Comparison of ENCODE assay signal across 22 cellular contexts in the genomic region with DNA sequence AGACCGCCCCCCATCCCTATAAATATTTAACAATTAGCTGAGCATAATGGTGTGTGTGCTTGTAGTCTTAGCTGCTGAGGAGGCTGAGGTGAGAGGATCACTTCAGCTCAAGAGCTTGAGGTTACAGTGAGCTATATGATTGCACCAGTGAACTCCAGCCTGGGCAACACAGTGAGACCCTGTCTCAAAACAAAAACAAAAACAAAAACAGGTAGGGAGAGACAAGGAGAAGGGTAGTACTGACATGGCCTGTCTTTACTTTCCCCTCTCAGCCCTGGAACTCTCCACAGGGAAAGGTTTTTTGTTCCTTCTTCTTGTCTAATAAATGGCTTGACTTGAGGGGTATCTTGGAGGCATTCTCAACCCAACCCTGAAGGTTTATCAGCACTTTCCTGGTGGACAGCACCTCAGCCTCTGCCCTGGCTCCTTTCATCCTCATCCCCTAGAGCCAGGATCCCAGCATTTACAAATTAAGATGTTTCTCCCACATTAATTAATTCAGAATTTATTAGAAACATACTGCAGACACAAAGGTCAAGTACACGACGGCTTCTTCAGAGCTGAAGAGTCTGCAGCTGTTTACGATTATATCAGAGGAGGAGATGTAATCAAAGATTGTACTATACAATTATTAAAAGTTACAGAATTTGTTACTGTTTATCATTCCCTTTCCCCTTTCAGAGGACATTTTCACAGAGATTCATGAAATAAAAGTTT.
DNase-seq lines count a peak whose midpoint lies in the region; ATAC-seq and TF ChIP-seq lines count a peak whose summit lies in the region.
"Had no signal": no experiment of that assay in that cellular context is flagged by ENCODE, and none has a peak within 500 bp of the region (broad histone marks: within the 10 kb centered on the region; RNA-seq: fewer than 3 reads in every experiment).

No MANE protein-coding gene starts in this region.

- H3K4me3 ChIP-seq in fibroblast of mammary gland (ENCODE audit: control insufficient read depth, low read depth, low read length) (no peak overlapping the region), neural progenitor cell (no peak overlapping the region), A673 (ENCODE audit: low read depth, low read length, poor library complexity, severe bottlenecking) (no peak overlapping the region)
- H3K4me3 ChIP-seq: lung, right atrium auricular region, suprapubic skin had no signal

- H3K27me3 ChIP-seq in neural progenitor cell (no peaks in the 10 kb centered on the region), A673 (replicated peaks; ENCODE audit: insufficient read depth, low read depth, low read length, poor library complexity) (no peaks in the 10 kb centered on the region)
- H3K27me3 ChIP-seq: right atrium auricular region, suprapubic skin had no signal

- H3K4me1 ChIP-seq in neural progenitor cell (peaks cover 6% of the 10 kb centered on the region), A673 (ENCODE audit: insufficient read depth, low read length, poor library complexity, severe bottlenecking) (peaks cover 30% of the 10 kb centered on the region)

- POLR2A ChIA-PET in A673 (lab: Charles Lee; ENCODE audit: low non-redundant PET): no interaction called here

- TF ChIP-seq CTCF in fibroblast of mammary gland (conservative IDR thresholded peaks at IDR 0.05; ENCODE audit: control insufficient read depth, insufficient read depth, low read depth, low read length) (no peak), neural progenitor cell (IDR thresholded peaks at IDR 0.05) (no peak), A673 (conservative IDR thresholded peaks at IDR 0.05; ENCODE audit: low read depth, low read length) (no peak)

- H3K4me2 ChIP-seq in neural progenitor cell: no peak overlapping the region

- no peak overlapping the region for H3K4me3 Mint-ChIP-seq in neural progenitor cell
- H3K4me3 Mint-ChIP-seq: activated naive CD4-positive, alpha-beta T cell treated with anti-CD3 and anti-CD28 coated beads, Interleukin-2, amount 50 U/mL, for 24 hours; activated T-cell treated with anti-CD3 and anti-CD28 coated beads, Interleukin-2, amount 50 U/mL, for 72 hours; effector memory CD8-positive, alpha-beta T cell had no signal

- H3K27ac Mint-ChIP-seq in neural progenitor cell: no peak overlapping the region
- H3K27ac Mint-ChIP-seq: activated naive CD4-positive, alpha-beta T cell treated with anti-CD3 and anti-CD28 coated beads, Interleukin-2, amount 50 U/mL, for 24 hours; activated T-cell treated with anti-CD3 and anti-CD28 coated beads, Interleukin-2, amount 50 U/mL, for 72 hours had no signal

- H3K4me1 Mint-ChIP-seq in neural progenitor cell: peaks cover 29% of the 10 kb centered on the region

- H4K20me1 ChIP-seq in neural progenitor cell (ENCODE audit: low read depth): peaks cover 49% of the 10 kb centered on the region

- H3K27me3 Mint-ChIP-seq in neural progenitor cell (ENCODE audit: insufficient read depth, low read depth): peaks cover 4% of the 10 kb centered on the region
- H3K27me3 Mint-ChIP-seq: activated naive CD4-positive, alpha-beta T cell treated with anti-CD3 and anti-CD28 coated beads, Interleukin-2, amount 50 U/mL, for 24 hours; effector memory CD8-positive, alpha-beta T cell had no signal

- H3K36me3 ChIP-seq in neural progenitor cell (peaks cover 4% of the 10 kb centered on the region), A673 (ENCODE audit: insufficient read depth, low read length, poor library complexity, severe bottlenecking) (no peaks in the 10 kb centered on the region)
- H3K36me3 ChIP-seq: right atrium auricular region, suprapubic skin had no signal

- peak; percentile 78 for ATAC-seq in SK-N-SH treated with all-trans-retinoic acid at 6 μM for 48 hours
- no peak for ATAC-seq in HG03520 (IDR thresholded peaks at IDR 0.05; ENCODE audit: unreplicated experiment)
- ATAC-seq: activated CD4-positive, CD25-positive, alpha-beta regulatory T cell treated with anti-CD3 and anti-CD28 coated beads, Interleukin-2, amount 50 U/mL, for 24 hours; activated T-cell treated with anti-CD3 and anti-CD28 coated beads, Interleukin-2, amount 50 U/mL, for 72 hours; effector memory CD8-positive, alpha-beta T cell; PC-3 had no signal

- H2AFZ ChIP-seq in neural progenitor cell (replicated peaks): no peak overlapping the region

- H3K9me3 ChIP-seq in neural progenitor cell (ENCODE audit: low read depth): no peaks in the 10 kb centered on the region
- H3K9me3 ChIP-seq in A673 (ENCODE audit: low read depth, low read length, poor library complexity, severe bottlenecking): no peaks in the 10 kb centered on the region
- H3K9me3 ChIP-seq: right atrium auricular region, suprapubic skin had no signal

- CTCF ChIA-PET in A673 (lab: Charles Lee): no interaction called here

- peaks cover 96% of the 10 kb centered on the region for H3K79me2 ChIP-seq in neural progenitor cell (ENCODE audit: low read depth)

- no TSS peak for BruUV-seq in A673 (replicated peaks; lab: Mats Ljungman, UMichigan)

- intact Hi-C loops in A673 (cut with micrococcal nuclease; ENCODE audit: unreplicated experiment): no loop called here

- peaks cover 2% of the 10 kb centered on the region for H3K9me3 Mint-ChIP-seq in neural progenitor cell
- H3K9me3 Mint-ChIP-seq: activated naive CD4-positive, alpha-beta T cell treated with anti-CD3 and anti-CD28 coated beads, Interleukin-2, amount 50 U/mL, for 24 hours; activated T-cell treated with anti-CD3 and anti-CD28 coated beads, Interleukin-2, amount 50 U/mL, for 72 hours; effector memory CD8-positive, alpha-beta T cell had no signal

- DNase-seq in EH (ENCODE audit: low read depth) (peak; percentile 33), fibroblast of mammary gland (ENCODE audit: low read depth) (peak; percentile 28), neural progenitor cell (ENCODE audit: low spot score) (peak; percentile 39), SW 1271 (lab: John Stamatoyannopoulos, UW) (no peak), A673 (ENCODE audit: low spot score) (no peak), ecto neural progenitor cell (ENCODE audit: low spot score) (no peak)
- DNase-seq: activated CD8-positive, alpha-beta memory T cell treated with anti-CD3 and anti-CD28 coated beads for 24 hours; activated T-cell treated with anti-CD3 and anti-CD28 coated beads, Interleukin-2, amount 50 U/mL, for 72 hours; effector memory CD8-positive, alpha-beta T cell; KG1; NCI-H187; NCI-H226; NCI-H774; PC-3 had no signal

- peaks cover 3% of the 10 kb centered on the region for H3F3A ChIP-seq in neural progenitor cell (ENCODE audit: low read depth)

- H3K36me3 Mint-ChIP-seq in neural progenitor cell: peaks cover 11% of the 10 kb centered on the region

- H3K9ac ChIP-seq in neural progenitor cell: no peak overlapping the region

- H3K27ac ChIP-seq in neural progenitor cell (no peak overlapping the region), A673 (ENCODE audit: low read depth, low read length, poor library complexity, severe bottlenecking) (no peak overlapping the region)
- H3K27ac ChIP-seq: C4-2B, right atrium auricular region, suprapubic skin had no signal

TF ChIP-seq in SK-N-SH treated with all-trans-retinoic acid at 6 μM for 48 hours, 23 proteins besides CTCF, POLR2A, EP300 and RAD21:
- TF ChIP-seq TCF4 (CRISPR knock-in tag; IDR thresholded peaks at IDR 0.05; ENCODE audit: borderline replicate concordance): peak; percentile 54; the same call in 1 of the 2 replicates
- TF ChIP-seq ESRRG (CRISPR knock-in tag; IDR thresholded peaks at IDR 0.05): no peak

Comparison
In these comparisons a context has a peak if more than half of its experiments do, and no peak if none do; other contexts are left out.
1. DNase-seq: peak in EH (single experiment), fibroblast of mammary gland (single experiment) and neural progenitor cell (single experiment); none in SW 1271 (0 of 2), A673 (single experiment) and ecto neural progenitor cell (single experiment).